ENCODE assay signal across 12 cellular contexts in the genomic region with DNA sequence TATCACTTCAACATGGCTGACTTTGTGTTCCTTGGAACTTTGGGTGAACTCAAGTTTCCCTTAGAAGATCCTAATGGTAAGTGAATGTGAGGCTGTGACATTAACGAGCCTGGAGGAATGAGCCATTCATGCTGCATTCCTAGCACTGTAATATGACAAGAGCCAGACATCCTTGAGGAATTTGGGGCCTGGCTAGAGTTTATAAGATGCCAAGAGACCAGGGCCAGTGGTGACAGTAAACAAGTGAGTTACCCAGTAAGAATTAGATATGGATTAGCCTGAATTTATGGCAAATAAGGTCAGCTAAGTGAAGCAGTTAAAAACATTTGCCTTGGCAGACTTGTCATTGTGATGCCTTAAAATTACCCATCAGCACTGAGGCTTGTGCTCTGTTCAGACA.
A peak's percentile ranks its signal among the peaks of the same experiment; 100 is the strongest.
DNase-seq lines count a peak whose midpoint lies in the region; ATAC-seq and TF ChIP-seq lines count a peak whose summit lies in the region.
"Had no signal": no experiment of that assay in that cellular context is flagged by ENCODE, and none has a peak within 500 bp of the region (broad histone marks: within the 10 kb centered on the region; RNA-seq: fewer than 3 reads in every experiment).

No MANE protein-coding gene starts in this region.

- H3K36me3 ChIP-seq in suprapubic skin = no peaks in the 10 kb centered on the region
- H3K36me3 ChIP-seq: BLaER1 treated with 17β-estradiol and CSF1 and Interleukin-3, amounts not matched to agents 10 nM and 100 nM had no signal

- TF ChIP-seq CTCF in AG09309 (IDR thresholded peaks at IDR 0.05; ENCODE audit: control insufficient read depth, insufficient read depth, low read depth, low read length, missing control alignments) (no peak), suprapubic skin (IDR thresholded peaks at IDR 0.05) (no peak)

- WGBS in suprapubic skin = 25% methylated on average over 1 of the region's 1 CpG

- H3K27me3 ChIP-seq in suprapubic skin = no peaks in the 10 kb centered on the region
- H3K27me3 ChIP-seq: BLaER1 treated with 17β-estradiol and CSF1 and Interleukin-3, amounts not matched to agents 10 nM and 100 nM had no signal

- ATAC-seq in GM18498 (IDR thresholded peaks at IDR 0.05; ENCODE audit: unreplicated experiment) = no peak
- ATAC-seq: HCT116 had no signal

- H3K4me3 ChIP-seq in AG09309 (ENCODE audit: control insufficient read depth, low read depth, low read length) (no peak overlapping the region), suprapubic skin (no peak overlapping the region)
- H3K4me3 ChIP-seq: BLaER1 treated with 17β-estradiol and CSF1 and Interleukin-3, amounts not matched to agents 10 nM and 100 nM had no signal

- H3K27ac ChIP-seq in suprapubic skin = no peak overlapping the region
- H3K27ac ChIP-seq: BLaER1 treated with 17β-estradiol and CSF1 and Interleukin-3, amounts not matched to agents 10 nM and 100 nM had no signal

- H3K4me1 ChIP-seq in suprapubic skin = peaks cover 15% of the 10 kb centered on the region

- H3K9me3 ChIP-seq in suprapubic skin = no peaks in the 10 kb centered on the region
- H3K9me3 ChIP-seq: BLaER1 treated with 17β-estradiol and CSF1 and Interleukin-3, amounts not matched to agents 10 nM and 100 nM had no signal

- no peak for TF ChIP-seq POLR2A in suprapubic skin (IDR thresholded peaks at IDR 0.05)

- no peak for TF ChIP-seq EP300 in suprapubic skin (IDR thresholded peaks at IDR 0.05)

- DNase-seq in AG09309 (ENCODE audit: low read depth) (peak; percentile 48), LHCN-M2 (ENCODE audit: low read depth) (peak; percentile 77), fibroblast of gingiva (ENCODE audit: low read depth) (peak; percentile 38), myocyte (ENCODE audit: low read depth) (peak; percentile 64), kidney glomerular epithelial cell (lab: John Stamatoyannopoulos, UW) (no peak), suprapubic skin (ENCODE audit: low spot score in 2 of 2) (no peak)
- DNase-seq in effector CD8-positive, alpha-beta T cell (lab: John Stamatoyannopoulos, UW) = no peak
- DNase-seq: endodermal cell, substantia nigra had no signal

Comparison
In these comparisons a context has a peak if more than half of its experiments do, and no peak if none do; other contexts are left out.
1. DNase-seq: peak in AG09309 (single experiment), LHCN-M2 (single experiment), fibroblast of gingiva (single experiment) and myocyte (single experiment); none in effector CD8-positive, alpha-beta T cell (single experiment), kidney glomerular epithelial cell (single experiment) and suprapubic skin (0 of 2).